18 cellular contexts compared by ENCODE assay signal in genomic region chr18:7624697-7625096, GRCh38. TPM values are rescaled to one million over a fixed set of nuclear protein-coding genes. Genes with fewer than 3 reads are reported as not detected.
A peak's percentile ranks its signal among the peaks of the same experiment; 100 is the strongest.
DNase-seq lines count a peak whose midpoint lies in the region; ATAC-seq and TF ChIP-seq lines count a peak whose summit lies in the region.
"Had no signal": no experiment of that assay in that cellular context is flagged by ENCODE, and none has a peak within 500 bp of the region (broad histone marks: within the 10 kb centered on the region; RNA-seq: fewer than 3 reads in every experiment).

No MANE protein-coding gene starts in this region.

- no peaks in the 10 kb centered on the region for H3K9me3 Mint-ChIP-seq in progenitor cell of endocrine pancreas (ENCODE audit: low read depth)
- H3K9me3 Mint-ChIP-seq: CD4-positive, alpha-beta T cell; GM23338; HFFc6 had no signal

- ATAC-seq in HG03469 (IDR thresholded peaks at IDR 0.05; ENCODE audit: unreplicated experiment): no peak
- ATAC-seq: GM23338, HCT116 had no signal

- peaks cover 7% of the 10 kb centered on the region for H3K4me1 Mint-ChIP-seq in progenitor cell of endocrine pancreas (ENCODE audit: low read depth)

- H3K27me3 Mint-ChIP-seq in progenitor cell of endocrine pancreas: no peaks in the 10 kb centered on the region
- H3K27me3 Mint-ChIP-seq: CD4-positive, alpha-beta T cell had no signal

- H3K36me3 Mint-ChIP-seq in progenitor cell of endocrine pancreas (ENCODE audit: insufficient read depth): no peaks in the 10 kb centered on the region

- intact Hi-C loops in head of caudate nucleus (cut with DNase I): no loop called here

- H3K27ac ChIP-seq in caudate nucleus (ENCODE audit: low read depth, low read length): peak overlapping the region; percentile 63
- H3K27ac ChIP-seq: C4-2B, KMS-11 had no signal

- TF ChIP-seq CTCF in progenitor cell of endocrine pancreas (IDR thresholded peaks at IDR 0.05; ENCODE audit: unreplicated experiment): no peak

- H3K27ac Mint-ChIP-seq in progenitor cell of endocrine pancreas: peak overlapping the region; percentile 72
- H3K27ac Mint-ChIP-seq: CD4-positive, alpha-beta T cell; GM23338; HFFc6 had no signal

- DNase-seq in caudate nucleus (lab: John Stamatoyannopoulos, UW) (peak in 39 of 61 donors; percentile 5 to 91 (median 44)), head of caudate nucleus (peak in 38 of 42 donors; percentile 26 to 93 (median 64)), progenitor cell of endocrine pancreas (ENCODE audit: low spot score, unreplicated experiment) (no peak), NCI-H1105 (lab: John Stamatoyannopoulos, UW) (no peak), HuH-7 (ENCODE audit: low spot score) (no peak), middle frontal gyrus (ENCODE audit: extremely low spot score, low spot score) (no peak)
- DNase-seq: ACHN; Caco-2; CD4-positive, alpha-beta T cell; DMS79; GDM1; H7; HFFc6 had no signal

- H3K4me3 Mint-ChIP-seq in progenitor cell of endocrine pancreas (ENCODE audit: low read depth): no peak overlapping the region
- H3K4me3 Mint-ChIP-seq: CD4-positive, alpha-beta T cell; GM23338; HFFc6 had no signal

RNA-seq across cellular contexts. Expression of gene PTPRM, which starts 57.6 kb away (rescaled TPM):
- 22.4 and 23.2 TPM in 2 replicates for total RNA-seq in progenitor cell of endocrine pancreas

Comparison
In these comparisons a context has a peak if more than half of its experiments do, and no peak if none do; other contexts are left out.
1. DNase-seq: peak in caudate nucleus (39 of 61) and head of caudate nucleus (38 of 42); none in progenitor cell of endocrine pancreas (single experiment), NCI-H1105 (single experiment), HuH-7 (single experiment) and middle frontal gyrus (single experiment).